In the genomic region with DNA sequence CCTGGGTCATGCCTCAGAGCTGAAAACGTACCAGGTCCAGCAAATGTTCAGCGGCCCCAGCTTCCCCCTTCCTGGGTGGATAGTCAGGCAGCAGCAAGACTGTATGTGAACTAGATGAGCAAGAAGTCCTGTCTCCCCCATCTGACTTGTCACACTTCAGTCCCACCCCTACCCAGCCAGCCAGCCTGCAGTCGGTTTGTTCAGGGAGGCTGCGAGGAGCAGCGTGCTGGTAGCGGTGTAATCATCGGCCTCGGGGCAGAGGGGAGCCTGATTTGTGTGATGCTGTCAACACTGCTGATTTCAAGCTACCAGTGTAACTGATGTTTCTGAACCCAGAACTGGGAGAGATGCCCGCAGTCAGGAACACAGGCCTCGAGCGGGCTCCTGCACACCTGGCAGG, we compare ENCODE assay signal across 1 cellular context.
TF ChIP-seq lines count a peak whose summit lies in the region.

No MANE protein-coding gene starts in this region.

TF ChIP-seq in HepG2, 621 proteins besides CTCF, POLR2A, EP300 and RAD21:
- peak; percentile 65 for TF ChIP-seq AGO2 (optimal IDR thresholded peaks at IDR 0.05; ENCODE audit: low read depth, low read length)
- no peak for TF ChIP-seq NBN (conservative IDR thresholded peaks at IDR 0.05)
- TF ChIP-seq, protein P1, sequence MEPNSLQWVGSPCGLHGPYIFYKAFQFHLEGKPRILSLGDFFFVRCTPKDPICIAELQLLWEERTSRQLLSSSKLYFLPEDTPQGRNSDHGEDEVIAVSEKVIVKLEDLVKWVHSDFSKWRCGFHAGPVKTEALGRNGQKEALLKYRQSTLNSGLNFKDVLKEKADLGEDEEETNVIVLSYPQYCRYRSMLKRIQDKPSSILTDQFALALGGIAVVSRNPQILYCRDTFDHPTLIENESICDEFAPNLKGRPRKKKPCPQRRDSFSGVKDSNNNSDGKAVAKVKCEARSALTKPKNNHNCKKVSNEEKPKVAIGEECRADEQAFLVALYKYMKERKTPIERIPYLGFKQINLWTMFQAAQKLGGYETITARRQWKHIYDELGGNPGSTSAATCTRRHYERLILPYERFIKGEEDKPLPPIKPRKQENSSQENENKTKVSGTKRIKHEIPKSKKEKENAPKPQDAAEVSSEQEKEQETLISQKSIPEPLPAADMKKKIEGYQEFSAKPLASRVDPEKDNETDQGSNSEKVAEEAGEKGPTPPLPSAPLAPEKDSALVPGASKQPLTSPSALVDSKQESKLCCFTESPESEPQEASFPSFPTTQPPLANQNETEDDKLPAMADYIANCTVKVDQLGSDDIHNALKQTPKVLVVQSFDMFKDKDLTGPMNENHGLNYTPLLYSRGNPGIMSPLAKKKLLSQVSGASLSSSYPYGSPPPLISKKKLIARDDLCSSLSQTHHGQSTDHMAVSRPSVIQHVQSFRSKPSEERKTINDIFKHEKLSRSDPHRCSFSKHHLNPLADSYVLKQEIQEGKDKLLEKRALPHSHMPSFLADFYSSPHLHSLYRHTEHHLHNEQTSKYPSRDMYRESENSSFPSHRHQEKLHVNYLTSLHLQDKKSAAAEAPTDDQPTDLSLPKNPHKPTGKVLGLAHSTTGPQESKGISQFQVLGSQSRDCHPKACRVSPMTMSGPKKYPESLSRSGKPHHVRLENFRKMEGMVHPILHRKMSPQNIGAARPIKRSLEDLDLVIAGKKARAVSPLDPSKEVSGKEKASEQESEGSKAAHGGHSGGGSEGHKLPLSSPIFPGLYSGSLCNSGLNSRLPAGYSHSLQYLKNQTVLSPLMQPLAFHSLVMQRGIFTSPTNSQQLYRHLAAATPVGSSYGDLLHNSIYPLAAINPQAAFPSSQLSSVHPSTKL (CRISPR knock-in tag; IDR thresholded peaks at IDR 0.05): no peak
- no peak for TF ChIP-seq ZNF780A (CRISPR knock-in tag; IDR thresholded peaks at IDR 0.05)
- TF ChIP-seq ZNF879 (CRISPR knock-in tag; IDR thresholded peaks at IDR 0.05): no peak
